ENCODE assay signal across 9 cellular contexts in the genomic region with DNA sequence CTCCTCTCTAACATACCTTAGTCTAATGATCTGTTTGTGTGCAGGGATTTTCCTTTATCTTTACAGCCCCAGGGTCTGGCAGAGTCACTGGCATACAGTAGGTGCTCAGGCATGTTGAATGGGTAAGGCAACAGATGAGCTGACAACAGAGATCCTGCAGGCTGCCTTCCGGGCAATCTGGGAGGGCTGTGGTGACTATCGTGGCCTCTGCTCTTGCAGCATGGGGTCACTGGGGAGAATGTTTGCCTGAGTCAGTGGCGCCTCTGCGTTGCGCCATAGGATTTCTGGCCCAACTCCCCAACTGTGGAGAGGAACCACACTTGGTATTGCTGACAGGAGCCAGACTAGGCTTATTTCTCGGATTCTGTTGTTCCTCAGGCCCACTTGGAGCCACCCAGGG.
DNase-seq lines count a peak whose midpoint lies in the region; TF ChIP-seq lines count a peak whose summit lies in the region.
"Had no signal": no experiment of that assay in that cellular context is flagged by ENCODE, and none has a peak within 500 bp of the region (broad histone marks: within the 10 kb centered on the region; RNA-seq: fewer than 3 reads in every experiment).

No MANE protein-coding gene starts in this region.

- no peak overlapping the region for H3K23ac ChIP-seq in mesendoderm (ENCODE audit: low read length)

- peaks cover 8% of the 10 kb centered on the region for H3K27me3 Mint-ChIP-seq in activated CD4-positive, alpha-beta memory T cell treated with anti-CD3 and anti-CD28 coated beads, Interleukin-2, amount 10 ng/mL, durations not matched to agents 7 days and 5 days
- peaks cover 3% of the 10 kb centered on the region for H3K27me3 Mint-ChIP-seq in activated CD4-positive, alpha-beta memory T cell treated with anti-CD3 and anti-CD28 coated beads for 36 hours
- peaks cover 7% of the 10 kb centered on the region for H3K27me3 Mint-ChIP-seq in dendritic cell treated with granulocyte-macrophage colony-stimulating factor and Interleukin-4, amounts not matched to agents 40 ng/mL and 50 ng/mL, for 4 days

- no peak overlapping the region for H3K4ac ChIP-seq in mesendoderm (ENCODE audit: low read depth, low read length)

- POLR2A ChIA-PET in activated CD4-positive, alpha-beta memory T cell treated with anti-CD3 and anti-CD28 coated beads, Interleukin-2, amount 10 ng/mL, durations not matched to agents 7 days and 5 days (lab: Charles Lee), result no interaction called here
- POLR2A ChIA-PET in activated CD4-positive, alpha-beta memory T cell treated with anti-CD3 and anti-CD28 coated beads for 36 hours (lab: Charles Lee), result no interaction called here

- WGBS in mesendoderm (ENCODE audit: extremely low coverage, insufficient coverage, low lambda C conversion rate), result no CpG with 5 or more reads among the region's 6 CpGs
- WGBS in lower leg skin, 2 donors, result 46 to 61% methylated on average over 6 of the region's 6 CpGs

- no peak overlapping the region for H3K27ac ChIP-seq in mesendoderm (ENCODE audit: low read depth, low read length)

- H3K18ac ChIP-seq in mesendoderm (ENCODE audit: low read length), result no peak overlapping the region

- H2BK15ac ChIP-seq in mesendoderm (replicated peaks; ENCODE audit: low read depth), result no peak overlapping the region

- intact Hi-C loops in activated CD4-positive, alpha-beta memory T cell treated with anti-CD3 and anti-CD28 coated beads for 36 hours (cut with micrococcal nuclease), result loop anchor here (5.0 kb wide), 1 partner anchor 407 kb away; no protein-coding TSS in a partner anchor
- intact Hi-C loops in dendritic cell treated with granulocyte-macrophage colony-stimulating factor and Interleukin-4, amounts not matched to agents 40 ng/mL and 50 ng/mL, for 4 days (cut with micrococcal nuclease), result loop anchor here (2.0 to 10.0 kb wide), 4 partner anchors 205 to 407 kb away; no protein-coding TSS in a partner anchor
- intact Hi-C loops in lower leg skin (cut with DNase I; ENCODE audit: low total_unique reads), result loop anchor here (10.0 kb wide), 1 partner anchor 345 kb away; no protein-coding TSS in a partner anchor

- peak overlapping the region; percentile 68 for H3K27ac Mint-ChIP-seq in activated CD4-positive, alpha-beta memory T cell treated with anti-CD3 and anti-CD28 coated beads, Interleukin-2, amount 10 ng/mL, durations not matched to agents 7 days and 5 days
- H3K27ac Mint-ChIP-seq in activated CD4-positive, alpha-beta memory T cell treated with anti-CD3 and anti-CD28 coated beads for 36 hours, result no peak overlapping the region
- H3K27ac Mint-ChIP-seq in dendritic cell treated with granulocyte-macrophage colony-stimulating factor and Interleukin-4, amounts not matched to agents 40 ng/mL and 50 ng/mL, for 4 days, result peak overlapping the region; percentile 79
- H3K27ac Mint-ChIP-seq: activated naive CD4-positive, alpha-beta T cell treated with anti-CD3 and anti-CD28 coated beads for 36 hours had no signal

- no peak overlapping the region for H4K5ac ChIP-seq in mesendoderm (ENCODE audit: low read length)

- CTCF ChIA-PET in activated CD4-positive, alpha-beta memory T cell treated with anti-CD3 and anti-CD28 coated beads, Interleukin-2, amount 10 ng/mL, durations not matched to agents 7 days and 5 days (lab: Charles Lee), result interaction anchor here (0.6 to 2.7 kb wide), 5 partner anchors 26 to 618 kb away, joined by 3 to 11 read pairs (median 5); no protein-coding TSS in a partner anchor
- CTCF ChIA-PET in activated CD4-positive, alpha-beta memory T cell treated with anti-CD3 and anti-CD28 coated beads for 36 hours (lab: Charles Lee), result interaction anchor here (0.9 kb wide), 1 partner anchor 260 kb away, joined by 5 read pairs; no protein-coding TSS in a partner anchor

- no peak overlapping the region for H4K8ac ChIP-seq in mesendoderm (ENCODE audit: low read depth, low read length)

- TF ChIP-seq POLR2A in lower leg skin (IDR thresholded peaks at IDR 0.05), result no peak

- H3K4me1 Mint-ChIP-seq in activated CD4-positive, alpha-beta memory T cell treated with anti-CD3 and anti-CD28 coated beads, Interleukin-2, amount 10 ng/mL, durations not matched to agents 7 days and 5 days, result peaks cover 29% of the 10 kb centered on the region
- no peaks in the 10 kb centered on the region for H3K4me1 Mint-ChIP-seq in activated CD4-positive, alpha-beta memory T cell treated with anti-CD3 and anti-CD28 coated beads for 36 hours (ENCODE audit: low read depth)
- H3K4me1 Mint-ChIP-seq in dendritic cell treated with granulocyte-macrophage colony-stimulating factor and Interleukin-4, amounts not matched to agents 40 ng/mL and 50 ng/mL, for 4 days (ENCODE audit: low read depth), result peaks cover 45% of the 10 kb centered on the region

- no peak for TF ChIP-seq CTCF in lower leg skin (IDR thresholded peaks at IDR 0.05)

- H3K4me1 ChIP-seq in mesendoderm (ENCODE audit: control insufficient read depth, low read depth, low read length), result peaks cover 15% of the 10 kb centered on the region

- H3K4me3 Mint-ChIP-seq in activated CD4-positive, alpha-beta memory T cell treated with anti-CD3 and anti-CD28 coated beads, Interleukin-2, amount 10 ng/mL, durations not matched to agents 7 days and 5 days, result no peak overlapping the region
- no peak overlapping the region for H3K4me3 Mint-ChIP-seq in activated CD4-positive, alpha-beta memory T cell treated with anti-CD3 and anti-CD28 coated beads for 36 hours
- no peak overlapping the region for H3K4me3 Mint-ChIP-seq in dendritic cell treated with granulocyte-macrophage colony-stimulating factor and Interleukin-4, amounts not matched to agents 40 ng/mL and 50 ng/mL, for 4 days
- H3K4me3 Mint-ChIP-seq: activated naive CD4-positive, alpha-beta T cell treated with anti-CD3 and anti-CD28 coated beads for 36 hours had no signal

- no peaks in the 10 kb centered on the region for H3K9me3 Mint-ChIP-seq in activated CD4-positive, alpha-beta memory T cell treated with anti-CD3 and anti-CD28 coated beads, Interleukin-2, amount 10 ng/mL, durations not matched to agents 7 days and 5 days
- H3K9me3 Mint-ChIP-seq in activated CD4-positive, alpha-beta memory T cell treated with anti-CD3 and anti-CD28 coated beads for 36 hours, result no peaks in the 10 kb centered on the region
- H3K9me3 Mint-ChIP-seq in dendritic cell treated with granulocyte-macrophage colony-stimulating factor and Interleukin-4, amounts not matched to agents 40 ng/mL and 50 ng/mL, for 4 days, result no peaks in the 10 kb centered on the region
- H3K9me3 Mint-ChIP-seq: activated naive CD4-positive, alpha-beta T cell treated with anti-CD3 and anti-CD28 coated beads for 36 hours had no signal

- no peak overlapping the region for H2BK5ac ChIP-seq in mesendoderm (ENCODE audit: low read length)

- H3K79me2 ChIP-seq in mesendoderm (ENCODE audit: control insufficient read depth, insufficient read depth, low read length), result no peaks in the 10 kb centered on the region

- H2BK120ac ChIP-seq in mesendoderm (ENCODE audit: low read depth, low read length), result peak overlapping the region; percentile 14

- H3K79me1 ChIP-seq in mesendoderm (ENCODE audit: low read length), result no peaks in the 10 kb centered on the region

- H3K4me2 ChIP-seq in mesendoderm (ENCODE audit: low read length), result no peak overlapping the region

- no peak overlapping the region for H3K4me3 ChIP-seq in mesendoderm (ENCODE audit: low read length)
- no peak overlapping the region for H3K4me3 ChIP-seq in lower leg skin (ENCODE audit: low read depth, poor library complexity, severe bottlenecking)

- H3K36me3 Mint-ChIP-seq in activated CD4-positive, alpha-beta memory T cell treated with anti-CD3 and anti-CD28 coated beads, Interleukin-2, amount 10 ng/mL, durations not matched to agents 7 days and 5 days (ENCODE audit: low read depth), result no peaks in the 10 kb centered on the region
- no peaks in the 10 kb centered on the region for H3K36me3 Mint-ChIP-seq in activated CD4-positive, alpha-beta memory T cell treated with anti-CD3 and anti-CD28 coated beads for 36 hours
- H3K36me3 Mint-ChIP-seq in dendritic cell treated with granulocyte-macrophage colony-stimulating factor and Interleukin-4, amounts not matched to agents 40 ng/mL and 50 ng/mL, for 4 days (ENCODE audit: low read depth), result no peaks in the 10 kb centered on the region

- H3K27me3 ChIP-seq in mesendoderm (ENCODE audit: insufficient read depth, low read length, poor library complexity), result no peaks in the 10 kb centered on the region

- no peak for DNase-seq in activated CD4-positive, alpha-beta memory T cell treated with anti-CD3 and anti-CD28 coated beads, Interleukin-2, amount 10 ng/mL, durations not matched to agents 7 days and 5 days
- no peak for DNase-seq in activated CD4-positive, alpha-beta memory T cell treated with anti-CD3 and anti-CD28 coated beads for 36 hours
- DNase-seq in mesendoderm (no peak), NCI-H345 (lab: John Stamatoyannopoulos, UW) (no peak), lower leg skin (ENCODE audit: low spot score in 2 of 2) (no peak), NCI-H2171 (lab: John Stamatoyannopoulos, UW) (no peak), cerebellum (ENCODE audit: low spot score) (no peak)
- DNase-seq: activated naive CD4-positive, alpha-beta T cell treated with anti-CD3 and anti-CD28 coated beads for 36 hours had no signal

- no peak overlapping the region for H3K9ac ChIP-seq in mesendoderm (ENCODE audit: low read length)

- H3K56ac ChIP-seq in mesendoderm (ENCODE audit: low read length), result peak overlapping the region; percentile 51

- H3K36me3 ChIP-seq in mesendoderm (ENCODE audit: control insufficient read depth, insufficient read depth, low read length), result no peaks in the 10 kb centered on the region

- peak overlapping the region; percentile 37 for H2AK5ac ChIP-seq in mesendoderm (ENCODE audit: low read length)
